ENCODE assay signal across 14 cellular contexts in the genomic region with DNA sequence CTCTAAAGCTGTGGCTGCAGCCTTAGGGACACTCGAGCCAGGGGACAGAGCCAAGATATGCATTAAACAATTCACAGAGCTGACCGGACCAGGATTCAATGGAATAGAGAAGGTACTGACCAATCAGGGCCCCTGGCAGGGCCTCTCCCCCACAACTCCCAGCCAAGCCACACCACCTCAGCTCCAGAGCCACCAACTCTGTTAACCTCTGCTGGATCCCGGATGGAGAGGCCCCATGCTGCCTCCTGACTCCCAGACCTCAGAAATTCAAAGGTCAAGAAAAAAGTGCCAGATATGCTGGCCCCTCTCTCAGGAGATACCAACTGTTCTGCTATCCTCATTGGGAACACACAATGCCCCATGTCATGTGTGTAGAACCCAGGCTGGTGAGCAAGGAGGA.
DNase-seq lines count a peak whose midpoint lies in the region; ATAC-seq lines count a peak whose summit lies in the region.
"Had no signal": no experiment of that assay in that cellular context is flagged by ENCODE, and none has a peak within 500 bp of the region (broad histone marks: within the 10 kb centered on the region; RNA-seq: fewer than 3 reads in every experiment).

No MANE protein-coding gene starts in this region.

- intact Hi-C loops in activated CD4-positive, alpha-beta T cell treated with anti-CD3 and anti-CD28 coated beads for 36 hours (cut with DNase I, micrococcal nuclease), result no loop called here

- H3K27ac ChIP-seq in layer of hippocampus (ENCODE audit: low read depth, low read length), result peak overlapping the region; percentile 16

- H3K27ac Mint-ChIP-seq in activated CD4-positive, alpha-beta T cell treated with anti-CD3 and anti-CD28 coated beads for 36 hours, result peak overlapping the region; percentile 71
- peak overlapping the region; percentile 81 for H3K27ac Mint-ChIP-seq in T-helper 17 cell
- peak overlapping the region; percentile 91 for H3K27ac Mint-ChIP-seq in stimulated activated naive B cell treated with anti-CD40 and anti-IgM and Interleukin-4, amounts not matched to agents 10 μg/mL and 1 μg/mL and 100 μg/mL, for 72 hours
- H3K27ac Mint-ChIP-seq: activated naive CD8-positive, alpha-beta T cell treated with anti-CD3 and anti-CD28 coated beads, Interleukin-2, amount 10 ng/mL, durations not matched to agents 7 days and 5 days had no signal

- POLR2A ChIA-PET in activated CD4-positive, alpha-beta T cell treated with anti-CD3 and anti-CD28 coated beads for 36 hours (lab: Charles Lee), result no interaction called here

- H3K4me1 Mint-ChIP-seq in activated CD4-positive, alpha-beta T cell treated with anti-CD3 and anti-CD28 coated beads for 36 hours, result peaks cover 66% of the 10 kb centered on the region
- peaks cover 48% of the 10 kb centered on the region for H3K4me1 Mint-ChIP-seq in T-helper 17 cell
- peaks cover 63 to 86% of the 10 kb centered on the region in 2 donors for H3K4me1 Mint-ChIP-seq in stimulated activated naive B cell treated with anti-CD40 and anti-IgM and Interleukin-4, amounts not matched to agents 10 μg/mL and 1 μg/mL and 100 μg/mL, for 72 hours

- no peak for DNase-seq in activated CD4-positive, alpha-beta T cell treated with anti-CD3 and anti-CD28 coated beads for 36 hours
- DNase-seq in activated CD4-positive, alpha-beta T cell treated with anti-CD3 and anti-CD28 coated beads, Interleukin-2, amount 50 U/mL, for 1 hour, result no peak
- DNase-seq in T-helper 17 cell, result no peak
- no peak for DNase-seq in stimulated activated naive B cell treated with anti-CD40 and anti-IgM and Interleukin-4, amounts not matched to agents 10 μg/mL and 1 μg/mL and 100 μg/mL, for 72 hours
- no peak for DNase-seq in T1000 (lab: John Stamatoyannopoulos, UW)
- no peak for DNase-seq in cerebellum (ENCODE audit: low spot score)
- DNase-seq in NCI-H1436 treated with DMSO at 0.1 percent for 48 hours (lab: John Stamatoyannopoulos, UW), result no peak
- DNase-seq: 8988T; activated CD4-positive, alpha-beta T cell treated with anti-CD3 and anti-CD28 coated beads, Interleukin-2, amount 50 U/mL, for 4 hours; activated naive CD8-positive, alpha-beta T cell treated with anti-CD3 and anti-CD28 coated beads, Interleukin-2, amount 10 ng/mL, durations not matched to agents 7 days and 5 days; MM.1S; NCI-H82 had no signal

- H3K9me3 ChIP-seq in T-helper 17 cell (ENCODE audit: control insufficient read depth, low read length, poor library complexity, severe bottlenecking), result no peaks in the 10 kb centered on the region
- H3K9me3 ChIP-seq: mucosa of descending colon had no signal

- no peak for ATAC-seq in activated CD4-positive, alpha-beta T cell treated with anti-CD3 and anti-CD28 coated beads for 36 hours
- no peak for ATAC-seq in T-helper 17 cell
- ATAC-seq in stimulated activated naive B cell treated with anti-CD40 and anti-IgM and Interleukin-4, amounts not matched to agents 10 μg/mL and 1 μg/mL and 100 μg/mL, for 72 hours (replicated peaks), result no peak
- ATAC-seq: mucosa of descending colon had no signal

- H3K27me3 Mint-ChIP-seq in activated CD4-positive, alpha-beta T cell treated with anti-CD3 and anti-CD28 coated beads for 36 hours, result no peaks in the 10 kb centered on the region
- H3K27me3 Mint-ChIP-seq in T-helper 17 cell, result no peaks in the 10 kb centered on the region
- H3K27me3 Mint-ChIP-seq in stimulated activated naive B cell treated with anti-CD40 and anti-IgM and Interleukin-4, amounts not matched to agents 10 μg/mL and 1 μg/mL and 100 μg/mL, for 72 hours, result no peaks in the 10 kb centered on the region
- H3K27me3 Mint-ChIP-seq: activated naive CD8-positive, alpha-beta T cell treated with anti-CD3 and anti-CD28 coated beads, Interleukin-2, amount 10 ng/mL, durations not matched to agents 7 days and 5 days had no signal

- H3K9me3 Mint-ChIP-seq in activated CD4-positive, alpha-beta T cell treated with anti-CD3 and anti-CD28 coated beads for 36 hours (ENCODE audit: low read depth), result no peaks in the 10 kb centered on the region
- peaks cover 0 to 1% of the 10 kb centered on the region in 2 donors for H3K9me3 Mint-ChIP-seq in stimulated activated naive B cell treated with anti-CD40 and anti-IgM and Interleukin-4, amounts not matched to agents 10 μg/mL and 1 μg/mL and 100 μg/mL, for 72 hours
- H3K9me3 Mint-ChIP-seq: activated naive CD8-positive, alpha-beta T cell treated with anti-CD3 and anti-CD28 coated beads, Interleukin-2, amount 10 ng/mL, durations not matched to agents 7 days and 5 days had no signal

- H3K4me3 Mint-ChIP-seq in activated CD4-positive, alpha-beta T cell treated with anti-CD3 and anti-CD28 coated beads for 36 hours, result no peak overlapping the region
- H3K4me3 Mint-ChIP-seq in T-helper 17 cell, result no peak overlapping the region
- peak overlapping the region in 1 of 2 donors; percentile 26 for H3K4me3 Mint-ChIP-seq in stimulated activated naive B cell treated with anti-CD40 and anti-IgM and Interleukin-4, amounts not matched to agents 10 μg/mL and 1 μg/mL and 100 μg/mL, for 72 hours
- H3K4me3 Mint-ChIP-seq: activated naive CD8-positive, alpha-beta T cell treated with anti-CD3 and anti-CD28 coated beads, Interleukin-2, amount 10 ng/mL, durations not matched to agents 7 days and 5 days had no signal

- no peaks in the 10 kb centered on the region for H3K27me3 ChIP-seq in layer of hippocampus (ENCODE audit: control insufficient read depth, insufficient read depth, low read length)

- CTCF ChIA-PET in activated CD4-positive, alpha-beta T cell treated with anti-CD3 and anti-CD28 coated beads for 36 hours (lab: Charles Lee), result no interaction called here

- peaks cover 62% of the 10 kb centered on the region for H3K36me3 Mint-ChIP-seq in activated CD4-positive, alpha-beta T cell treated with anti-CD3 and anti-CD28 coated beads for 36 hours (ENCODE audit: low read depth)
- peaks cover 15% of the 10 kb centered on the region for H3K36me3 Mint-ChIP-seq in T-helper 17 cell (ENCODE audit: low read depth)
- H3K36me3 Mint-ChIP-seq in stimulated activated naive B cell treated with anti-CD40 and anti-IgM and Interleukin-4, amounts not matched to agents 10 μg/mL and 1 μg/mL and 100 μg/mL, for 72 hours, result peaks cover 75 to 91% of the 10 kb centered on the region in 2 donors
